Comparison of ENCODE assay signal across 21 cellular contexts in the genomic region with DNA sequence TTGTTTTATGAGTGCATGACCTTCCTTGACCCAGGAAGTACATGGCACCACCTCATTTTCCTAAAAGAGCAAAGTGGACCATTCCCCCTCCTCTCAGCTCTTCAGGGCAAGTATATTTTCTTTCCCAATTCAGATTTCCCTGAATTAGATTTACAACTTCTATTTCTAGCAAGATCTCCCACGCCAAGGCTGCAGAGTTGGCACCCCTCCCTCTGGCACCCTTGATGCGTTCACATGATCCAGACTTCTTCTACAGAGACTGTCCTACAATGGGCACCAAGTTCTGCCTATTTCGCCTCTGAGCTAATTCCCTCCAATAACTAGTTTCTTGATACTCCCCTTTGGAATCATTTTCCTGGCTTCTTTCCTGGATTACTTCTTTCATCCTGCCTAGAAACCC.
DNase-seq lines count a peak whose midpoint lies in the region; ATAC-seq, FAIRE-seq and TF ChIP-seq lines count a peak whose summit lies in the region.
"Had no signal": no experiment of that assay in that cellular context is flagged by ENCODE, and none has a peak within 500 bp of the region (broad histone marks: within the 10 kb centered on the region; RNA-seq: fewer than 3 reads in every experiment).

No MANE protein-coding gene starts in this region.

- no peaks in the 10 kb centered on the region for H3K9me3 Mint-ChIP-seq in astrocyte (ENCODE audit: unreplicated experiment)
- H3K9me3 Mint-ChIP-seq: nephron progenitor cell; T-helper 2 cell treated with Interferon-gamma antibody and Interleukin-4, amounts not matched to agents 5 μg/mL and 100 μg/mL, for 36 hours had no signal

- H3K23ac ChIP-seq in mesenchymal stem cell (ENCODE audit: low read length in 2 of 2): no peak overlapping the region

- H3K4me3 ChIP-seq in astrocyte (ENCODE audit: insufficient read depth, low read depth, low read length): no peak overlapping the region
- H3K4me3 ChIP-seq in gastroesophageal sphincter: no peak overlapping the region
- H3K4me3 ChIP-seq in thyroid gland (replicated peaks in 1 of 3): no peak overlapping the region
- H3K4me3 ChIP-seq in mesenchymal stem cell (ENCODE audit: insufficient read depth in 1 of 2, low read depth in 1 of 2, low read length in 2 of 2): no peak overlapping the region

- H3K4me1 Mint-ChIP-seq in astrocyte (ENCODE audit: low read depth, unreplicated experiment): no peaks in the 10 kb centered on the region
- H3K4me1 Mint-ChIP-seq: activated CD4-positive, alpha-beta T cell treated with anti-CD3 and anti-CD28 coated beads, Interleukin-2, amount 10 ng/mL, durations not matched to agents 7 days and 5 days; nephron progenitor cell had no signal

- no peak overlapping the region for H2BK15ac ChIP-seq in mesenchymal stem cell (ENCODE audit: low read depth, poor library complexity, severe bottlenecking)

- no peak overlapping the region for H2AK5ac ChIP-seq in mesenchymal stem cell (ENCODE audit: low read length, severe bottlenecking)

- H2BK120ac ChIP-seq in mesenchymal stem cell (ENCODE audit: low read depth, low read length): no peak overlapping the region

- H3K27me3 ChIP-seq in astrocyte (ENCODE audit: insufficient read depth, low read length): peaks cover 6% of the 10 kb centered on the region
- no peaks in the 10 kb centered on the region for H3K27me3 ChIP-seq in gastroesophageal sphincter
- no peaks in the 10 kb centered on the region for H3K27me3 ChIP-seq in thyroid gland
- no peaks in the 10 kb centered on the region for H3K27me3 ChIP-seq in mesenchymal stem cell (ENCODE audit: control insufficient read depth in 1 of 2, insufficient read depth in 1 of 2, low read length in 2 of 2)

- H2BK5ac ChIP-seq in mesenchymal stem cell (ENCODE audit: low read depth, low read length, poor library complexity, severe bottlenecking): no peak overlapping the region

- no peak for TF ChIP-seq EP300 in gastroesophageal sphincter (IDR thresholded peaks at IDR 0.05)

- no peak overlapping the region for H4K91ac ChIP-seq in mesenchymal stem cell (ENCODE audit: low read length)

- no peaks in the 10 kb centered on the region for H3K4me1 ChIP-seq in astrocyte (ENCODE audit: insufficient read depth, low read length)
- H3K4me1 ChIP-seq in gastroesophageal sphincter: peaks cover 0 to 32% (median 2%) of the 10 kb centered on the region in 3 donors
- peaks cover 31 to 33% of the 10 kb centered on the region in 2 donors for H3K4me1 ChIP-seq in thyroid gland
- H3K4me1 ChIP-seq in mesenchymal stem cell (ENCODE audit: control insufficient read depth, insufficient read depth, low read depth, low read length): no peaks in the 10 kb centered on the region

- no peaks in the 10 kb centered on the region for H3K36me3 Mint-ChIP-seq in astrocyte (ENCODE audit: low read depth, unreplicated experiment)

- TF ChIP-seq CTCF in astrocyte (IDR thresholded peaks at IDR 0.05; ENCODE audit: insufficient read depth, low read depth, low read length) (no peak), gastroesophageal sphincter (IDR thresholded peaks at IDR 0.05) (no peak), thyroid gland (IDR thresholded peaks at IDR 0.05) (no peak)

- H4K8ac ChIP-seq in mesenchymal stem cell (ENCODE audit: low read length): no peak overlapping the region

- no peak overlapping the region for H2BK12ac ChIP-seq in mesenchymal stem cell (ENCODE audit: low read length in 2 of 2)

- TF ChIP-seq POLR2A in gastroesophageal sphincter (IDR thresholded peaks at IDR 0.05) (no peak), thyroid gland (IDR thresholded peaks at IDR 0.05) (no peak)

- no peak overlapping the region for H3K14ac ChIP-seq in mesenchymal stem cell (ENCODE audit: low read length in 2 of 2)

- intact Hi-C loops in thyroid gland (cut with DNase I): loop anchor here (10.0 kb wide), 1 partner anchor 122 kb away; no protein-coding TSS in a partner anchor

- peaks cover 8% of the 10 kb centered on the region for H3K27me3 Mint-ChIP-seq in astrocyte (ENCODE audit: low read depth, unreplicated experiment)
- H3K27me3 Mint-ChIP-seq: effector memory CD8-positive, alpha-beta T cell had no signal

- peak; percentile 76 for ATAC-seq in gastroesophageal sphincter
- ATAC-seq: effector memory CD8-positive, alpha-beta T cell; HCT116 had no signal

- H2AFZ ChIP-seq in astrocyte (ENCODE audit: low read depth, low read length) (no peak overlapping the region), mesenchymal stem cell (ENCODE audit: low read depth, low read length) (no peak overlapping the region)

- WGBS in gastroesophageal sphincter (ENCODE audit: low coverage in 1 of 2), 2 donors: 0 to 24% methylated on average over 3 of the region's 3 CpGs
- 24 to 38% methylated on average over 3 of the region's 3 CpGs for WGBS in thyroid gland, 2 donors
- whole genome bisulfite sequencing in mesenchymal stem cell: 93% methylated on average over 3 of the region's 3 CpGs

- H3K79me2 ChIP-seq in astrocyte (ENCODE audit: insufficient read depth, low read length): no peaks in the 10 kb centered on the region

- no peak overlapping the region for H3K27ac Mint-ChIP-seq in astrocyte (ENCODE audit: unreplicated experiment)
- H3K27ac Mint-ChIP-seq: activated CD4-positive, alpha-beta T cell treated with anti-CD3 and anti-CD28 coated beads, Interleukin-2, amount 10 ng/mL, durations not matched to agents 7 days and 5 days; effector memory CD8-positive, alpha-beta T cell; nephron progenitor cell; T-helper 2 cell treated with Interferon-gamma antibody and Interleukin-4, amounts not matched to agents 5 μg/mL and 100 μg/mL, for 36 hours had no signal

- H3K4me2 ChIP-seq in astrocyte (ENCODE audit: low read length): no peak overlapping the region
- H3K4me2 ChIP-seq in mesenchymal stem cell (ENCODE audit: low read length, poor library complexity, severe bottlenecking): no peak overlapping the region

- no peaks in the 10 kb centered on the region for H3K9me3 ChIP-seq in astrocyte (ENCODE audit: insufficient read depth, low read depth, low read length)
- no peaks in the 10 kb centered on the region for H3K9me3 ChIP-seq in gastroesophageal sphincter
- no peaks in the 10 kb centered on the region for H3K9me3 ChIP-seq in thyroid gland
- H3K9me3 ChIP-seq in mesenchymal stem cell (ENCODE audit: control insufficient read depth, low read length): no peaks in the 10 kb centered on the region

- no peaks in the 10 kb centered on the region for H3K79me1 ChIP-seq in mesenchymal stem cell (replicated peaks; ENCODE audit: low read length, poor library complexity, severe bottlenecking)

- H4K20me1 ChIP-seq in astrocyte (ENCODE audit: insufficient read depth, low read length): no peaks in the 10 kb centered on the region

- H3K9ac ChIP-seq in astrocyte (ENCODE audit: low read length) (no peak overlapping the region), mesenchymal stem cell (ENCODE audit: low read length) (no peak overlapping the region)

- no peak overlapping the region for H3K4me3 Mint-ChIP-seq in astrocyte (ENCODE audit: unreplicated experiment)
- H3K4me3 Mint-ChIP-seq: activated CD4-positive, alpha-beta T cell treated with anti-CD3 and anti-CD28 coated beads, Interleukin-2, amount 10 ng/mL, durations not matched to agents 7 days and 5 days; effector memory CD8-positive, alpha-beta T cell; nephron progenitor cell; T-helper 2 cell treated with Interferon-gamma antibody and Interleukin-4, amounts not matched to agents 5 μg/mL and 100 μg/mL, for 36 hours had no signal

- H3K27ac ChIP-seq in astrocyte (ENCODE audit: low read depth, low read length) (no peak overlapping the region), gastroesophageal sphincter (peak overlapping the region in 2 of 4 donors; percentile 25 to 27), thyroid gland (peak overlapping the region; percentile 35 to 73 (median 63)), mesenchymal stem cell (ENCODE audit: low read length, poor library complexity, severe bottlenecking) (no peak overlapping the region)

- H3K36me3 ChIP-seq in astrocyte (ENCODE audit: insufficient read depth, low read length): no peaks in the 10 kb centered on the region
- H3K36me3 ChIP-seq in gastroesophageal sphincter: no peaks in the 10 kb centered on the region
- H3K36me3 ChIP-seq in thyroid gland: no peaks in the 10 kb centered on the region
- H3K36me3 ChIP-seq in mesenchymal stem cell (ENCODE audit: control insufficient read depth in 1 of 2, insufficient read depth in 2 of 2, low read depth in 1 of 2, low read length in 2 of 2): no peaks in the 10 kb centered on the region

- H3K18ac ChIP-seq in mesenchymal stem cell (ENCODE audit: low read depth in 1 of 2, low read length in 2 of 2): no peak overlapping the region

- peak; percentile 14 for DNase-seq in astrocyte (ENCODE audit: low read depth)
- DNase-seq in nucleus accumbens (lab: John Stamatoyannopoulos, UW): peak in 47 of 56 donors; percentile 1 to 78 (median 23)
- peak; percentile 90 to 91 for DNase-seq in thyroid gland
- no peak for DNase-seq in mesenchymal stem cell
- no peak for DNase-seq in DMS53 (lab: John Stamatoyannopoulos, UW)
- no peak for DNase-seq in MV-4-11 (lab: John Stamatoyannopoulos, UW)
- no peak for DNase-seq in NCI-H2081 (lab: John Stamatoyannopoulos, UW)
- DNase-seq: activated CD4-positive, alpha-beta T cell treated with anti-CD3 and anti-CD28 coated beads, Interleukin-2, amount 10 ng/mL, durations not matched to agents 7 days and 5 days; activated T-cell treated with anti-CD3 and anti-CD28 coated beads, Interleukin-2, amount 50 U/mL, for 48 hours; AML-193; amniotic stem cell; DMS153; effector memory CD8-positive, alpha-beta T cell; glutamatergic neuron; KG1; NCI-H1694; NCI-H82; nephron progenitor cell had no signal

- no peak overlapping the region for H3K4ac ChIP-seq in mesenchymal stem cell (ENCODE audit: low read depth in 1 of 2, low read length in 2 of 2)

- FAIRE-seq in astrocyte (lab: Jason Lieb, UNC): no peak

Comparison
In these comparisons a context has a peak if more than half of its experiments do, and no peak if none do; other contexts are left out.
1. DNase-seq: peak in astrocyte (single experiment), nucleus accumbens (47 of 56) and thyroid gland (2 of 2); none in mesenchymal stem cell (single experiment), DMS53 (single experiment), MV-4-11 (single experiment) and NCI-H2081 (0 of 2).
2. H3K27ac ChIP-seq: peak in thyroid gland (3 of 3); none in astrocyte (single experiment) and mesenchymal stem cell (single experiment).